In the genomic region with DNA sequence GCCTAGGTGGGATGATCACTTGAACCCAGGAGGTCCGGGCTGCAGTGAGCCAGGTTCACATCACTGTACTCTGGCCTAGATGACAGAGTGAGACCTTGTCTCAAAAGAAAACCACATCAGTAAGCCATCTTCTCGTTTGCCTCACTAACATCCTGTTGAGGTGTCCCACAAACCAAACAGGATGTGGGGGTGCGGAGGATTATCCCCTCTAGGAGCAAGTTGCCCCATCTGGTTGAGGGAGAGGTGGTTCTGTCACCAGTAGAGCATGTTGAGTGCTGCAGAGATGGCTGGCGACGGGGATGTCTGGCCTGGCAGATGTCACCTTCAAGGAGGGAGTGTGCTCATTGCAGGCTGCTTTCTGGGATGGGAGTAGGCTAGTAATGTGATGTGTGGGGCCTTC, we compare ENCODE assay signal across 8 cellular contexts.
DNase-seq lines count a peak whose midpoint lies in the region; ATAC-seq lines count a peak whose summit lies in the region.

No MANE protein-coding gene starts in this region.

- peak overlapping the region; percentile 25 for H3K4me3 Mint-ChIP-seq in activated naive CD4-positive, alpha-beta T cell treated with anti-CD3 and anti-CD28 coated beads, Interleukin-2, amount 10 ng/mL, durations not matched to agents 7 days and 5 days

- CTCF ChIA-PET in activated naive CD4-positive, alpha-beta T cell treated with anti-CD3 and anti-CD28 coated beads, Interleukin-2, amount 10 ng/mL, durations not matched to agents 7 days and 5 days (lab: Charles Lee): interaction anchor here (0.6 kb wide), 1 partner anchor 1038 kb away, joined by 3 read pairs; no protein-coding TSS in a partner anchor

- DNase-seq in SKM-1 treated with dmso at 0.1 percent for 144 hours (lab: John Stamatoyannopoulos, UW; ENCODE audit: unreplicated experiment): peak; percentile 87
- DNase-seq in activated naive CD4-positive, alpha-beta T cell treated with anti-CD3 and anti-CD28 coated beads, Interleukin-2, amount 10 ng/mL, durations not matched to agents 7 days and 5 days: peak; percentile 86
- DNase-seq in stimulated activated CD4-positive, alpha-beta T cell treated with anti-CD3 and anti-CD28 coated beads, TNF-alpha, amount 100 ng/mL, for 24 hours (ENCODE audit: low read depth in 3 of 3): peak; percentile 43 to 80 (median 55)
- DNase-seq in NCI-H1694 treated with DMSO at 0.1 percent for 48 hours (lab: John Stamatoyannopoulos, UW): no peak
- no peak for DNase-seq in NCI-H69 (lab: John Stamatoyannopoulos, UW)
- DNase-seq in putamen (ENCODE audit: low spot score): no peak

- H3K4me1 Mint-ChIP-seq in activated naive CD4-positive, alpha-beta T cell treated with anti-CD3 and anti-CD28 coated beads, Interleukin-2, amount 10 ng/mL, durations not matched to agents 7 days and 5 days: peaks cover 17% of the 10 kb centered on the region

- H3K36me3 Mint-ChIP-seq in activated naive CD4-positive, alpha-beta T cell treated with anti-CD3 and anti-CD28 coated beads, Interleukin-2, amount 10 ng/mL, durations not matched to agents 7 days and 5 days: no peaks in the 10 kb centered on the region

- ATAC-seq in GM18868 (IDR thresholded peaks at IDR 0.05; ENCODE audit: unreplicated experiment): peak; percentile 61
- ATAC-seq in GM19035 (IDR thresholded peaks at IDR 0.05; ENCODE audit: unreplicated experiment): no peak

- H3K9me3 Mint-ChIP-seq in activated naive CD4-positive, alpha-beta T cell treated with anti-CD3 and anti-CD28 coated beads, Interleukin-2, amount 10 ng/mL, durations not matched to agents 7 days and 5 days: no peaks in the 10 kb centered on the region

- peak overlapping the region; percentile 76 for H3K27ac Mint-ChIP-seq in activated naive CD4-positive, alpha-beta T cell treated with anti-CD3 and anti-CD28 coated beads, Interleukin-2, amount 10 ng/mL, durations not matched to agents 7 days and 5 days

- peaks cover 100% of the 10 kb centered on the region for H3K27me3 Mint-ChIP-seq in activated naive CD4-positive, alpha-beta T cell treated with anti-CD3 and anti-CD28 coated beads, Interleukin-2, amount 10 ng/mL, durations not matched to agents 7 days and 5 days

Comparison
In these comparisons a context has a peak if more than half of its experiments do, and no peak if none do; other contexts are left out.
1. DNase-seq: peak in SKM-1 treated with dmso at 0.1 percent for 144 hours (single experiment), activated naive CD4-positive, alpha-beta T cell treated with anti-CD3 and anti-CD28 coated beads, Interleukin-2, amount 10 ng/mL, durations not matched to agents 7 days and 5 days (single experiment) and stimulated activated CD4-positive, alpha-beta T cell treated with anti-CD3 and anti-CD28 coated beads, TNF-alpha, amount 100 ng/mL, for 24 hours (3 of 3); none in NCI-H1694 treated with DMSO at 0.1 percent for 48 hours (single experiment), NCI-H69 (single experiment) and putamen (single experiment).